ENCODE assay signal across 17 cellular contexts in the genomic region with DNA sequence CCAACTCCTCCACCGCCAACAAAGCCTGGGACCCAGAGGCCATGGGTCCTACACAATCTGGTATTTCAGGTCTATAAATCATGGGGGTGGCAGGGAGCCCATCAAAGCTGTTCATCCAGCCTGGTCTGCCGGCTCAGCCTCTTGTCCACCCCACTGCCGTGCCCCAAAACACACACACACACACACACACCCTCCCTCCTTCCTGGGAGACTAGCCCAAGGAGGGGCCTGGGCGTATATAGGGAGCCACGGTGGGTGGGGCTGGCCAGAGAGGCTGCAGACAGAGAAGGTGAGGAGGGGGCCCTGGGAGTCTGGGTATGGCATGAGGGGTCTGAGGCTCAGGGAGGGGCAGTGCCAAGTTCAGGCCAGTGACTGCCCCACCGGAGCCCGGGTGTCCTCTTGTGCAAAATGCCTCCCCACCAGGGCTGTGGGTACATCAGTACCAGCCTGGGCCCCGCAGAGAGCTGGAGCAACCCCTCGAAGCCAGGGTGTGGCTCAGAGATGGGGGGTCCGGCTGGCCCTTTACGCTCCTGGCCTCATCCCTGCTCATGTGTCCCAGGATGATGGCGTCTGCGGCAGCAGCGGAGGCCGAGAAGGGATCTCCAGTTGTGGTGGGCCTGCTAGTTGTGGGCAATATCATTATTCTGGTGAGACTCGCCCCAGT. TPM values are rescaled to one million over a fixed set of nuclear protein-coding genes. Genes with fewer than 3 reads are reported as not detected.
"Had no signal": no experiment of that assay in that cellular context is flagged by ENCODE, and none has a peak within 500 bp of the region (broad histone marks: within the 10 kb centered on the region; RNA-seq: fewer than 3 reads in every experiment).

Gene UPK1A, plus strand, starts transcription at position 267 of the 663 bp plus-strand sequence. Its CDS starts 296 bp downstream, at position 563.

- H3K9me3 Mint-ChIP-seq: activated CD4-positive, alpha-beta T cell treated with anti-CD3 and anti-CD28 coated beads, Interleukin-2, amount 10 ng/mL, durations not matched to agents 7 days and 5 days; activated T-helper 17 cell treated with anti-CD3 and anti-CD28 coated beads, Interleukin-2, amount 50 U/mL, for 72 hours; stimulated activated effector memory CD8-positive, alpha-beta T cell treated with anti-CD3 and anti-CD28 coated beads, Interleukin-12 subunit alpha, Interleukin-12 subunit beta, amount 100 ng/mL, for 72 hours had no signal

- H3K4me3 ChIP-seq: esophagus muscularis mucosa, right lobe of liver, suprapubic skin, upper lobe of left lung had no signal

- H3K36me3 ChIP-seq: brain microvascular endothelial cell, right lobe of liver had no signal

- H3K27ac Mint-ChIP-seq: activated CD4-positive, alpha-beta T cell treated with anti-CD3 and anti-CD28 coated beads, Interleukin-2, amount 10 ng/mL, durations not matched to agents 7 days and 5 days; activated T-helper 17 cell treated with anti-CD3 and anti-CD28 coated beads, Interleukin-2, amount 50 U/mL, for 72 hours; stimulated activated effector memory CD8-positive, alpha-beta T cell treated with anti-CD3 and anti-CD28 coated beads, Interleukin-12 subunit alpha, Interleukin-12 subunit beta, amount 100 ng/mL, for 72 hours had no signal

- ATAC-seq: activated T-helper 17 cell treated with anti-CD3 and anti-CD28 coated beads, Interleukin-2, amount 50 U/mL, for 72 hours; SK-N-SH treated with all-trans-retinoic acid at 6 μM for 48 hours; stimulated activated effector memory CD8-positive, alpha-beta T cell treated with anti-CD3 and anti-CD28 coated beads, Interleukin-12 subunit alpha, Interleukin-12 subunit beta, amount 100 ng/mL, for 72 hours had no signal

- DNase-seq: activated CD4-positive, alpha-beta T cell treated with anti-CD3 and anti-CD28 coated beads, Interleukin-2, amount 10 ng/mL, durations not matched to agents 7 days and 5 days; activated naive CD4-positive, alpha-beta T cell treated with anti-CD3 and anti-CD28 coated beads, Interleukin-2, amount 50 U/mL, for 16 hours; activated T-cell treated with anti-CD3 and anti-CD28 coated beads for 4 hours; brain microvascular endothelial cell; dermis blood vessel endothelial cell; mesendoderm; right lobe of liver had no signal

- H3K4me3 Mint-ChIP-seq: activated CD4-positive, alpha-beta T cell treated with anti-CD3 and anti-CD28 coated beads, Interleukin-2, amount 10 ng/mL, durations not matched to agents 7 days and 5 days; activated T-helper 17 cell treated with anti-CD3 and anti-CD28 coated beads, Interleukin-2, amount 50 U/mL, for 72 hours; stimulated activated effector memory CD8-positive, alpha-beta T cell treated with anti-CD3 and anti-CD28 coated beads, Interleukin-12 subunit alpha, Interleukin-12 subunit beta, amount 100 ng/mL, for 72 hours had no signal

- H3K27me3 ChIP-seq: brain microvascular endothelial cell, esophagus muscularis mucosa, right lobe of liver, upper lobe of left lung had no signal

- H3K9me3 ChIP-seq: esophagus muscularis mucosa, neutrophil, right lobe of liver, suprapubic skin, upper lobe of left lung had no signal

- H3K4me1 Mint-ChIP-seq: activated CD4-positive, alpha-beta T cell treated with anti-CD3 and anti-CD28 coated beads, Interleukin-2, amount 10 ng/mL, durations not matched to agents 7 days and 5 days had no signal

- H3K4me1 ChIP-seq: esophagus muscularis mucosa, upper lobe of left lung had no signal

- H3K27ac ChIP-seq: brain microvascular endothelial cell, esophagus muscularis mucosa, neutrophil, right lobe of liver, suprapubic skin, upper lobe of left lung had no signal

RNA-seq across cellular contexts. Expression of gene UPK1A, which starts in this region (rescaled TPM):
- total RNA-seq: cerebellum, dermis blood vessel endothelial cell, esophagus muscularis mucosa, fibroblast of villous mesenchyme, myocyte, upper lobe of left lung had no signal
